8 cellular contexts compared by ENCODE assay signal in genomic region chr10:14032406-14032998, GRCh38.
A peak's percentile ranks its signal among the peaks of the same experiment; 100 is the strongest.
DNase-seq lines count a peak whose midpoint lies in the region; ATAC-seq and TF ChIP-seq lines count a peak whose summit lies in the region.

No MANE protein-coding gene starts in this region.

- H3K27ac Mint-ChIP-seq in activated CD4-positive, alpha-beta memory T cell treated with anti-CD3 and anti-CD28 coated beads, Interleukin-2, amount 10 ng/mL, durations not matched to agents 7 days and 5 days: no peak overlapping the region

- H3K4me1 Mint-ChIP-seq in activated CD4-positive, alpha-beta memory T cell treated with anti-CD3 and anti-CD28 coated beads, Interleukin-2, amount 10 ng/mL, durations not matched to agents 7 days and 5 days: peaks cover 5% of the 10 kb centered on the region

- peaks cover 9% of the 10 kb centered on the region for H3K27me3 Mint-ChIP-seq in activated CD4-positive, alpha-beta memory T cell treated with anti-CD3 and anti-CD28 coated beads, Interleukin-2, amount 10 ng/mL, durations not matched to agents 7 days and 5 days

- H3K4me2 ChIP-seq in SK-N-SH: no peak overlapping the region

- no peak overlapping the region; a peak in 1 of 4 replicates for H3K4me3 ChIP-seq in SK-N-SH (ENCODE audit: low read depth in 2 of 2, low read length in 1 of 2)
- H3K4me3 ChIP-seq in fibroblast of the aortic adventitia (ENCODE audit: low read depth, low read length): no peak overlapping the region

- H3K79me2 ChIP-seq in SK-N-SH (ENCODE audit: insufficient read depth): no peaks in the 10 kb centered on the region

- DNase-seq in SK-N-SH (peak; percentile 45), fibroblast of the aortic adventitia (ENCODE audit: low read depth) (no peak), A172 (ENCODE audit: low spot score) (no peak), EL (no peak)
- peak; percentile 44 for DNase-seq in activated CD4-positive, alpha-beta memory T cell treated with anti-CD3 and anti-CD28 coated beads, Interleukin-2, amount 10 ng/mL, durations not matched to agents 7 days and 5 days
- DNase-seq in stimulated activated CD4-positive, alpha-beta T cell treated with anti-CD3 and anti-CD28 coated beads, Interleukin-1b, Interleukin-23, amount 100 ng/mL, for 4 hours (ENCODE audit: low read depth in 2 of 2): peak; percentile 33 to 46

- no peaks in the 10 kb centered on the region for H3K27me3 ChIP-seq in SK-N-SH (ENCODE audit: insufficient read depth)

- no peaks in the 10 kb centered on the region for H3K36me3 ChIP-seq in SK-N-SH (replicated peaks in 1 of 2; ENCODE audit: control insufficient read depth in 1 of 2, insufficient read depth in 2 of 2, low read length in 1 of 2)

- H4K20me1 ChIP-seq in SK-N-SH (ENCODE audit: insufficient read depth): no peaks in the 10 kb centered on the region

- no peak overlapping the region for H3K9ac ChIP-seq in SK-N-SH

- TF ChIP-seq CTCF in SK-N-SH (IDR thresholded peaks at IDR 0.05) (peak; percentile 65), fibroblast of the aortic adventitia (IDR thresholded peaks at IDR 0.05; ENCODE audit: insufficient read depth, low read length) (peak; percentile 78)

- H3K4me3 Mint-ChIP-seq in activated CD4-positive, alpha-beta memory T cell treated with anti-CD3 and anti-CD28 coated beads, Interleukin-2, amount 10 ng/mL, durations not matched to agents 7 days and 5 days: no peak overlapping the region

- peaks cover 0 to 2% of the 10 kb centered on the region in 2 experiments; a peak in 1 of 4 replicates for H3K4me1 ChIP-seq in SK-N-SH (ENCODE audit: control insufficient read depth in 1 of 2, insufficient read depth in 2 of 2, low read depth in 1 of 2, low read length in 1 of 2)

- no peak for TF ChIP-seq EP300 in SK-N-SH (IDR thresholded peaks at IDR 0.05; ENCODE audit: borderline replicate concordance in 1 of 2, low read depth in 1 of 2, low read length in 1 of 2)

- H3K9me3 Mint-ChIP-seq in activated CD4-positive, alpha-beta memory T cell treated with anti-CD3 and anti-CD28 coated beads, Interleukin-2, amount 10 ng/mL, durations not matched to agents 7 days and 5 days: no peaks in the 10 kb centered on the region

- ATAC-seq in SK-N-SH treated with all-trans-retinoic acid at 6 μM for 48 hours: no peak
- ATAC-seq in GM21526 (IDR thresholded peaks at IDR 0.05; ENCODE audit: low FRiP score, unreplicated experiment): no peak

- POLR2A ChIA-PET in SK-N-SH (lab: Yijun Ruan, JAX): no interaction called here
- POLR2A ChIA-PET in activated CD4-positive, alpha-beta memory T cell treated with anti-CD3 and anti-CD28 coated beads, Interleukin-2, amount 10 ng/mL, durations not matched to agents 7 days and 5 days (lab: Charles Lee): no interaction called here

- H3K27ac ChIP-seq in SK-N-SH (ENCODE audit: low read depth in 2 of 2, low read length in 1 of 2): no peak overlapping the region

- H3K9me3 ChIP-seq in SK-N-SH: no peaks in the 10 kb centered on the region

- TF ChIP-seq RAD21 in SK-N-SH (IDR thresholded peaks at IDR 0.05; ENCODE audit: low read length): peak; percentile 22; the same call in 1 of the 2 replicates

- CTCF ChIA-PET in SK-N-SH (lab: Yijun Ruan, JAX): interaction anchor here (0.7 to 1.6 kb wide), 2 partner anchors 13 to 37 kb away, joined by 3 to 4 read pairs; no protein-coding TSS in a partner anchor
- CTCF ChIA-PET in activated CD4-positive, alpha-beta memory T cell treated with anti-CD3 and anti-CD28 coated beads, Interleukin-2, amount 10 ng/mL, durations not matched to agents 7 days and 5 days (lab: Charles Lee): interaction anchor here (0.9 kb wide), 1 partner anchor 10 kb away, joined by 3 read pairs; no protein-coding TSS in a partner anchor

- no peaks in the 10 kb centered on the region for H3F3A ChIP-seq in SK-N-SH (replicated peaks; ENCODE audit: insufficient read depth)

- H2AFZ ChIP-seq in SK-N-SH (ENCODE audit: low read depth): no peak overlapping the region

- no peaks in the 10 kb centered on the region for H3K9me2 ChIP-seq in SK-N-SH

- H3K36me3 Mint-ChIP-seq in activated CD4-positive, alpha-beta memory T cell treated with anti-CD3 and anti-CD28 coated beads, Interleukin-2, amount 10 ng/mL, durations not matched to agents 7 days and 5 days (ENCODE audit: low read depth): no peaks in the 10 kb centered on the region

- WGBS in SK-N-SH (ENCODE audit: low lambda C conversion rate): 78% methylated on average over 15 of the region's 17 CpGs

TF ChIP-seq in SK-N-SH, 30 proteins besides CTCF, POLR2A, EP300 and RAD21:
- TF ChIP-seq SMC3 (IDR thresholded peaks at IDR 0.05; ENCODE audit: low read depth, low read length) (0 out of 2 replicates have a peak, but pooled peaks have one; percentile 10), FOSL2 (IDR thresholded peaks at IDR 0.05; ENCODE audit: borderline replicate concordance, low read depth) (no peak), ELF1 (IDR thresholded peaks at IDR 0.05) (no peak), ZBTB33 (IDR thresholded peaks at IDR 0.05; ENCODE audit: borderline replicate concordance, low read depth) (no peak), NFIC (IDR thresholded peaks at IDR 0.05; ENCODE audit: borderline replicate concordance) (no peak), NRF1 (IDR thresholded peaks at IDR 0.05; ENCODE audit: low read depth, low read length) (no peak)
TF ChIP-seq in SK-N-SH: peak in this region for 1.

TF ChIP-seq in SK-N-SH treated with all-trans-retinoic acid at 6 μM for 48 hours, 23 proteins besides CTCF, POLR2A, EP300 and RAD21 (continues in another document):
- TF ChIP-seq ZC3H10 (CRISPR knock-in tag; IDR thresholded peaks at IDR 0.05): no peak
- no peak for TF ChIP-seq GLIS3 (CRISPR knock-in tag; IDR thresholded peaks at IDR 0.05)
- no peak for TF ChIP-seq CREB5 (CRISPR knock-in tag; IDR thresholded peaks at IDR 0.05; ENCODE audit: low read depth)
- TF ChIP-seq PATZ1 (CRISPR knock-in tag; IDR thresholded peaks at IDR 0.05; ENCODE audit: borderline replicate concordance): no peak
- TF ChIP-seq ZNF565 (CRISPR knock-in tag; conservative IDR thresholded peaks at IDR 0.05; ENCODE audit: low read depth): no peak
- TF ChIP-seq TSHZ2 (CRISPR knock-in tag; IDR thresholded peaks at IDR 0.05): no peak
- no peak for TF ChIP-seq POU6F1 (CRISPR knock-in tag; IDR thresholded peaks at IDR 0.05; ENCODE audit: borderline replicate concordance, low read depth)

Comparison
In these comparisons a context has a peak if more than half of its experiments do, and no peak if none do; other contexts are left out.
1. DNase-seq: peak in SK-N-SH (single experiment), activated CD4-positive, alpha-beta memory T cell treated with anti-CD3 and anti-CD28 coated beads, Interleukin-2, amount 10 ng/mL, durations not matched to agents 7 days and 5 days (single experiment) and stimulated activated CD4-positive, alpha-beta T cell treated with anti-CD3 and anti-CD28 coated beads, Interleukin-1b, Interleukin-23, amount 100 ng/mL, for 4 hours (2 of 2); none in fibroblast of the aortic adventitia (single experiment), A172 (single experiment) and EL (single experiment).